14 cellular contexts compared by ENCODE assay signal in the genomic region with DNA sequence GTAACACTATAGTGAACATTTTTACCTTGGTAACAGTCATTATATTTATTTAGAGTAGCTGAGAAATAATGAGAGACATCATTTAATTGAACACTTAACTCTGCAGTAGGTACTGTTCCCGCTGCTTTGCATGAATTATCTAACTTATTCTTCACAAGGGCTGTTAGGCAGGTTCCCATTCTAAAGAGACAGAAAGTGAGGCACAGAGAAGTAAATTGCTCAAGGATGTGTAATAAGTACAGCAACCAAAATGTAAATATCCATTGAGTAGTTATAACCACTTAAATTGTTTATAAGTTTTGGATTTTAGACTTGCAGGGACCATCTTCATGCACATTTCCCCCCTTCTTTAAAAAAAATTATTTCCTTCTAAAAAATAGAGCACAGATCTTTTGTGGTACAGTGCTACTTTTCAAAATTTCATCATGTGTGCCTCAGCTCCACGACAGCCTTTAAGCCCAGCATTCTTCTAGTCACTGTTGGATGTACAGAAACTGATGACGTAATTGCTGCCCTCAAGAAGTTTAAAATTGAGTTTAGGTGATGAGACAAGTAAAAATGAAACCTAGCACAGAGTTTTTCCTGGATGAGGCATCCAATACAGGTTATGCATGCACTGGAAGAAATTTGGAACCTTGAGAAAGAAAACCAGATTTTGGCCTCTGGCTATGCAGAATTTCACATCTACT. TPM values are rescaled to one million over a fixed set of nuclear protein-coding genes. Genes with fewer than 3 reads are reported as not detected.
DNase-seq lines count a peak whose midpoint lies in the region; ATAC-seq, FAIRE-seq and TF ChIP-seq lines count a peak whose summit lies in the region.
"Had no signal": no experiment of that assay in that cellular context is flagged by ENCODE, and none has a peak within 500 bp of the region (broad histone marks: within the 10 kb centered on the region; RNA-seq: fewer than 3 reads in every experiment).

No MANE protein-coding gene starts in this region.

- H3K27ac ChIP-seq in K562 (ENCODE audit: extremely low read depth, low read depth, low read length) = no peak overlapping the region
- H3K27ac ChIP-seq: Peyer's patch had no signal

- H3K9ac ChIP-seq in K562 (ENCODE audit: insufficient read depth in 1 of 2, low read depth in 2 of 2, low read length in 2 of 2) = no peak overlapping the region

- H2AFZ ChIP-seq in K562 (ENCODE audit: low read depth, low read length) = no peak overlapping the region

- H4K20me1 ChIP-seq in K562 (replicated peaks; ENCODE audit: control insufficient read depth, insufficient read depth, low read length) = no peaks in the 10 kb centered on the region

- intact Hi-C loops in K562 (cut with micrococcal nuclease) = no loop called here

- H3K9me1 ChIP-seq in K562 (ENCODE audit: control insufficient read depth, insufficient read depth, low read length) = no peaks in the 10 kb centered on the region

- H3K4me3 Mint-ChIP-seq in activated naive CD4-positive, alpha-beta T cell treated with anti-CD3 and anti-CD28 coated beads, Interleukin-2, amount 10 ng/mL, durations not matched to agents 7 days and 5 days = no peak overlapping the region
- no peak overlapping the region for H3K4me3 Mint-ChIP-seq in stimulated activated effector memory CD8-positive, alpha-beta T cell treated with anti-CD3 and anti-CD28 coated beads, Interleukin-12 subunit alpha, Interleukin-12 subunit beta, amount 100 ng/mL, for 72 hours

- TF ChIP-seq RAD21 in K562 (CRISPR knock-in tag; conservative IDR thresholded peaks at IDR 0.05 in 1 of 2, IDR thresholded peaks at IDR 0.05 in 1 of 2) = no peak

- no peak for DNase-seq in activated naive CD4-positive, alpha-beta T cell treated with anti-CD3 and anti-CD28 coated beads, Interleukin-2, amount 10 ng/mL, durations not matched to agents 7 days and 5 days
- DNase-seq in activated naive CD4-positive, alpha-beta T cell (lab: John Stamatoyannopoulos, UW) = no peak
- DNase-seq in NOMO-1 (lab: John Stamatoyannopoulos, UW; ENCODE audit: unreplicated experiment in 2 of 2) (peak; percentile 37 to 49), K562 (ENCODE audit: extremely low read depth in 1 of 4, low spot score in 3 of 4) (no peak), GM13977 (ENCODE audit: low spot score) (no peak), NCI-H774 (lab: John Stamatoyannopoulos, UW) (no peak)
- no peak for DNase-seq in stimulated activated effector memory CD8-positive, alpha-beta T cell treated with anti-CD3 and anti-CD28 coated beads, Interleukin-12 subunit alpha, Interleukin-12 subunit beta, amount 100 ng/mL, for 72 hours (ENCODE audit: low spot score in 2 of 2)
- DNase-seq: H7; Peyer's patch; stimulated activated naive CD4-positive, alpha-beta T cell treated with Interleukin-2 at 50 U/mL for 16 hours had no signal

- H3K36me3 ChIP-seq in K562 (ENCODE audit: control insufficient read depth, insufficient read depth, low read length) = peaks cover 23% of the 10 kb centered on the region; the same call in 2 of the 3 replicates
- H3K36me3 ChIP-seq: Peyer's patch had no signal

- H3K27me3 Mint-ChIP-seq in activated naive CD4-positive, alpha-beta T cell treated with anti-CD3 and anti-CD28 coated beads, Interleukin-2, amount 10 ng/mL, durations not matched to agents 7 days and 5 days = no peaks in the 10 kb centered on the region

- ATAC-seq in K562 = no peak
- ATAC-seq in stimulated activated effector memory CD8-positive, alpha-beta T cell treated with anti-CD3 and anti-CD28 coated beads, Interleukin-12 subunit alpha, Interleukin-12 subunit beta, amount 100 ng/mL, for 72 hours = peak; percentile 85
- ATAC-seq in GM18519 (IDR thresholded peaks at IDR 0.05; ENCODE audit: low FRiP score, unreplicated experiment) = no peak
- ATAC-seq: sciatic nerve had no signal

- no peak for FAIRE-seq in K562 (lab: Jason Lieb, UNC)

- H3K36me3 Mint-ChIP-seq in activated naive CD4-positive, alpha-beta T cell treated with anti-CD3 and anti-CD28 coated beads, Interleukin-2, amount 10 ng/mL, durations not matched to agents 7 days and 5 days = peaks cover 32% of the 10 kb centered on the region
- H3K36me3 Mint-ChIP-seq in stimulated activated effector memory CD8-positive, alpha-beta T cell treated with anti-CD3 and anti-CD28 coated beads, Interleukin-12 subunit alpha, Interleukin-12 subunit beta, amount 100 ng/mL, for 72 hours = peaks cover 13% of the 10 kb centered on the region

- POLR2A ChIA-PET in K562 (lab: Yijun Ruan, JAX) = interaction anchor here (1.0 kb wide), 1 partner anchor 13 kb away, joined by 3 read pairs; no protein-coding TSS in a partner anchor

- no peak overlapping the region for H3K4me3 ChIP-seq in K562
- H3K4me3 ChIP-seq: Peyer's patch had no signal

- CTCF ChIA-PET in activated naive CD4-positive, alpha-beta T cell treated with anti-CD3 and anti-CD28 coated beads, Interleukin-2, amount 10 ng/mL, durations not matched to agents 7 days and 5 days (lab: Charles Lee) = interaction anchor here (3.4 kb wide), 1 partner anchor 36 kb away, joined by 14 read pairs; no protein-coding TSS in a partner anchor
- CTCF ChIA-PET in K562 (lab: Yijun Ruan, JAX; ENCODE audit: low intra/inter-chr PET ratio) = no interaction called here

- no peaks in the 10 kb centered on the region for H3K9me3 Mint-ChIP-seq in activated naive CD4-positive, alpha-beta T cell treated with anti-CD3 and anti-CD28 coated beads, Interleukin-2, amount 10 ng/mL, durations not matched to agents 7 days and 5 days
- no peaks in the 10 kb centered on the region for H3K9me3 Mint-ChIP-seq in stimulated activated effector memory CD8-positive, alpha-beta T cell treated with anti-CD3 and anti-CD28 coated beads, Interleukin-12 subunit alpha, Interleukin-12 subunit beta, amount 100 ng/mL, for 72 hours

- peak overlapping the region; percentile 9 for H3K27ac Mint-ChIP-seq in activated naive CD4-positive, alpha-beta T cell treated with anti-CD3 and anti-CD28 coated beads, Interleukin-2, amount 10 ng/mL, durations not matched to agents 7 days and 5 days
- no peak overlapping the region for H3K27ac Mint-ChIP-seq in stimulated activated effector memory CD8-positive, alpha-beta T cell treated with anti-CD3 and anti-CD28 coated beads, Interleukin-12 subunit alpha, Interleukin-12 subunit beta, amount 100 ng/mL, for 72 hours

- H3K9me3 ChIP-seq in K562 (replicated peaks; ENCODE audit: control insufficient read depth, insufficient read depth, low read depth, low read length) = no peaks in the 10 kb centered on the region
- H3K9me3 ChIP-seq: Peyer's patch had no signal

- TF ChIP-seq POLR2A in K562 (conservative IDR thresholded peaks at IDR 0.05) = no peak

- 86% methylated on average over 3 of the region's 3 CpGs for WGBS in K562 (ENCODE audit: insufficient coverage, low coverage, missing lambda C conversion rate)

- H3K79me2 ChIP-seq in K562 (ENCODE audit: control insufficient read depth, insufficient read depth, low read length) = peaks cover 18% of the 10 kb centered on the region

- peaks cover 36% of the 10 kb centered on the region for H3K4me1 Mint-ChIP-seq in activated naive CD4-positive, alpha-beta T cell treated with anti-CD3 and anti-CD28 coated beads, Interleukin-2, amount 10 ng/mL, durations not matched to agents 7 days and 5 days
- peaks cover 53% of the 10 kb centered on the region for H3K4me1 Mint-ChIP-seq in stimulated activated effector memory CD8-positive, alpha-beta T cell treated with anti-CD3 and anti-CD28 coated beads, Interleukin-12 subunit alpha, Interleukin-12 subunit beta, amount 100 ng/mL, for 72 hours

- H3K27me3 ChIP-seq in K562 (ENCODE audit: control insufficient read depth in 2 of 2, insufficient read depth in 2 of 2, low read length in 2 of 2) = no peaks in the 10 kb centered on the region
- H3K27me3 ChIP-seq: Peyer's patch had no signal

- peaks cover 3 to 8% of the 10 kb centered on the region in 2 experiments; a peak in 4 of 5 replicates for H3K4me1 ChIP-seq in K562 (replicated peaks in 1 of 2; ENCODE audit: control insufficient read depth in 2 of 2, insufficient read depth in 2 of 2, low read length in 2 of 2)

- TF ChIP-seq EP300 in K562 (IDR thresholded peaks at IDR 0.05; ENCODE audit: low read length) = no peak

- no peak for TF ChIP-seq CTCF in K562 (IDR thresholded peaks at IDR 0.05 in 2 of 3, conservative IDR thresholded peaks at IDR 0.05 in 1 of 3; ENCODE audit: insufficient read depth in 2 of 3, low read depth in 1 of 3, low read length in 3 of 3)
- TF ChIP-seq CTCF in GM13977 (IDR thresholded peaks at IDR 0.05; ENCODE audit: extremely low read depth, insufficient read depth, missing control alignments) = no peak

- in situ Hi-C loops in K562 (cut with MboI) = no loop called here
- in situ Hi-C loops in GM13977 (cut with MboI; ENCODE audit: low pct_unique_long_range_greater_than_20kb, low sequenced_read_pairs, unreplicated experiment) = no loop called here

- no peak overlapping the region for H3K4me2 ChIP-seq in K562 (ENCODE audit: insufficient read depth, low read length)

- BruUV-seq in K562 (replicated peaks; lab: Mats Ljungman, UMichigan) = no TSS peak

RNA-seq across cellular contexts. Expression of a gene that starts 6.0 kb away (rescaled TPM):
- not detected in 2 replicates for total RNA-seq in K562 (2011; cell fraction: chromatin; rRNA removed; ENCODE audit: low replicate concordance)
- total RNA-seq in K562 (2011; cell fraction: nucleolus; rRNA removed) = not detected in 2 replicates
- total RNA-seq in K562 (2011; cell fraction: nucleoplasm; rRNA removed) = not detected in 2 replicates
- total RNA-seq in K562 (2014; rRNA removed) (not detected in 2 replicates), K562 (2014; rRNA removed; fragmentation: Illumina TruSeq; extraction: Trizol) (not detected in 2 replicates), K562 (2015; rRNA removed; fragmentation: Illumina TruSeq; extraction: Trizol) (not detected in 2 replicates), K562 (2021) (not detected in 2 replicates)
- polyA plus RNA-seq in K562 (2011; rRNA removed) (not detected in 2 replicates), K562 (2014; fragmentation: Illumina TruSeq; extraction: Trizol) (not detected in 2 replicates), K562 (2014; fragmentation: Nextera tagmentation; extraction: Ambion mirVana) (not detected), K562 (2014; rRNA removed) (not detected in 2 replicates)
- polyA plus RNA-seq in K562 (2011; cell fraction: cytosol; rRNA removed) = not detected in 2 replicates
- not detected in 2 replicates for polyA plus RNA-seq in K562 (2011; cell fraction: nucleus; rRNA removed)
- polyA plus RNA-seq in K562 (2012) = not detected in 2 replicates
- polyA minus RNA-seq in K562 (2011; rRNA and poly(A)+ RNA removed) = not detected in 2 replicates
- polyA minus RNA-seq in K562 (2011; cell fraction: cytosol; rRNA and poly(A)+ RNA removed) = not detected in 2 replicates
- polyA minus RNA-seq in K562 (2011; cell fraction: nucleus; rRNA and poly(A)+ RNA removed) = not detected in 2 replicates
- total RNA-seq: H7, liver, Peyer's patch, sciatic nerve had no signal
- polyA plus RNA-seq: BJ, liver had no signal

RNA-seq across cellular contexts. Expression of a gene that starts 6.0 kb away (rescaled TPM):
- 33.6 and 49.3 TPM in 2 replicates for total RNA-seq in K562 (2011; cell fraction: chromatin; rRNA removed; ENCODE audit: low replicate concordance)
- total RNA-seq in K562 (2011; cell fraction: nucleolus; rRNA removed) = 27.2 and 29.5 TPM in 2 replicates
- 38.5 and 44.9 TPM in 2 replicates for total RNA-seq in K562 (2011; cell fraction: nucleoplasm; rRNA removed)
- 11.8 and 12.5 TPM in 2 replicates for total RNA-seq in K562 (2014; rRNA removed)
- 8.0 and 8.4 TPM in 2 replicates for total RNA-seq in K562 (2014; rRNA removed; fragmentation: Illumina TruSeq; extraction: Trizol)
- total RNA-seq in K562 (2015; rRNA removed; fragmentation: Illumina TruSeq; extraction: Trizol) = 9.6 and 10.5 TPM in 2 replicates
- total RNA-seq in K562 (2021) = 11.7 and 12.3 TPM in 2 replicates
- polyA plus RNA-seq in K562 (2011; rRNA removed) = 10.8 and 11.1 TPM in 2 replicates
- 10.2 and 14.6 TPM in 2 replicates for polyA plus RNA-seq in K562 (2011; cell fraction: cytosol; rRNA removed)
- polyA plus RNA-seq in K562 (2011; cell fraction: nucleus; rRNA removed) = 30.6 and 41.5 TPM in 2 replicates
- 6.1 and 11.9 TPM in 2 replicates for polyA plus RNA-seq in K562 (2012)
- 7.4 and 8.2 TPM in 2 replicates for polyA plus RNA-seq in K562 (2014; fragmentation: Illumina TruSeq; extraction: Trizol)
- polyA plus RNA-seq in K562 (2014; fragmentation: Nextera tagmentation; extraction: Ambion mirVana) = 1 to 10 TPM; 1.5 TPM
- polyA plus RNA-seq in K562 (2014; rRNA removed) = 9.6 and 14.3 TPM in 2 replicates
- 16.2 and 19.8 TPM in 2 replicates for polyA minus RNA-seq in K562 (2011; rRNA and poly(A)+ RNA removed)
- 5.9 and 10.0 TPM in 2 replicates for polyA minus RNA-seq in K562 (2011; cell fraction: cytosol; rRNA and poly(A)+ RNA removed)
- polyA minus RNA-seq in K562 (2011; cell fraction: nucleus; rRNA and poly(A)+ RNA removed) = 28.9 and 37.2 TPM in 2 replicates

Comparison
In these comparisons a context has a peak if more than half of its experiments do, and no peak if none do; other contexts are left out.
1. DNase-seq: peak in NOMO-1 (2 of 2); none in activated naive CD4-positive, alpha-beta T cell treated with anti-CD3 and anti-CD28 coated beads, Interleukin-2, amount 10 ng/mL, durations not matched to agents 7 days and 5 days (single experiment), activated naive CD4-positive, alpha-beta T cell (0 of 4), K562 (0 of 4), stimulated activated effector memory CD8-positive, alpha-beta T cell treated with anti-CD3 and anti-CD28 coated beads, Interleukin-12 subunit alpha, Interleukin-12 subunit beta, amount 100 ng/mL, for 72 hours (0 of 2), GM13977 (single experiment) and NCI-H774 (single experiment).